ENCODE assay signal across 23 cellular contexts in the genomic region with DNA sequence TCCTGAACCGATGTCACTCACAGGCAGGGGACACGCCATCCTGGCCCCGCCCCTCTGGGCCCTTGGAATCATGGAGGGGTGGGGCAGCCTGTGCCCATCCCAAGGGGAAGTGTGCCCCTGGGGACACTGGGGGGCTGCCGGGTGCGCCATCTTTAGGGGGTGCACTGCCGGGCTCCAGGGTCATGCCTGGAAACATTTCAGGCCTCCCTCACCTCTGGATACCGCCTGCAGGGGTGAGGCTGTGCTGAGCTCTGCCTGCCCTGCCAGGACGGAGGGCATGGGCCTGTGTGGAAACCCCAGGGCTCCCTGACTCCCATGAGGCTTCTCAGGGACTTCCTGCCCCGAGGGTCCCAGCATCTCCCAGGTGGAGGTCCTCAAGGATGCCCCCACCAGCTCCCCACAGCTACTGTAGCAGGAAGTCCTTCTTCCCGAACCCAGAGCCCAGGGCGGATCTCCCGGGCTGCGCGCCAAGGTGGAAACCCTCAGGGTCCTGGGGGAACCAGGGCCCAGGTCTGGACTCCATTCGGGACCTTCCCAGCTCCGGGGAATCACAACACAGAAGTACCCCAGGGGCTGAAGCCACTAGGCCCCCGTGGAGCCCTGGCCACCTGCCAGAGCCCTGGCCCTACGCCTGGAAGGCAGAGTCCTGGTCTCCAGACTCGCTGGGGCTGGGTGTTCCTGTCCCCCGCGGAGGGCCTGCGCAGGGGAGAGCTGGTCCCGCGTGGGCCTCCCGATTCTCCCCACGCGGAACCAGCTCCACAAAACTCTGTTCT. TPM values are rescaled to one million over a fixed set of nuclear protein-coding genes. Genes with fewer than 3 reads are reported as not detected.
DNase-seq lines count a peak whose midpoint lies in the region; ATAC-seq and TF ChIP-seq lines count a peak whose summit lies in the region.
"Had no signal": no experiment of that assay in that cellular context is flagged by ENCODE, and none has a peak within 500 bp of the region (broad histone marks: within the 10 kb centered on the region; RNA-seq: fewer than 3 reads in every experiment).

No MANE protein-coding gene starts in this region.

- TF ChIP-seq POLR2A in spleen (IDR thresholded peaks at IDR 0.05) = no peak

- H3K4me3 ChIP-seq in SJCRH30 (no peak overlapping the region; the same call in 1 of the 2 replicates), right cardiac atrium (ENCODE audit: low read length) (no peak overlapping the region), spleen (no peak overlapping the region)
- H3K4me3 ChIP-seq: GM23248, left lung, tibial nerve had no signal

- no peak overlapping the region; the same call in 1 of the 2 replicates for H3K27ac ChIP-seq in SJCRH30
- H3K27ac ChIP-seq in right cardiac atrium (ENCODE audit: low read length) = no peak overlapping the region
- peak overlapping the region in 3 of 8 donors; percentile 23 to 44 (median 36) for H3K27ac ChIP-seq in spleen
- H3K27ac ChIP-seq: 22Rv1, GM23248, left lung, RWPE1, tibial nerve had no signal

- TF ChIP-seq CTCF in spleen (IDR thresholded peaks at IDR 0.05 in 8 of 11, conservative IDR thresholded peaks at IDR 0.05 in 3 of 11) = no peak

- no peaks in the 10 kb centered on the region for H3K9me3 ChIP-seq in SJCRH30 (replicated peaks)
- H3K9me3 ChIP-seq in right cardiac atrium (ENCODE audit: control insufficient read depth, low read length) = no peaks in the 10 kb centered on the region
- no peaks in the 10 kb centered on the region for H3K9me3 ChIP-seq in spleen
- H3K9me3 ChIP-seq: tibial nerve had no signal

- H3K4me1 ChIP-seq in SJCRH30 (peaks cover 35% of the 10 kb centered on the region), right cardiac atrium (ENCODE audit: control insufficient read depth, insufficient read depth, low read length) (no peaks in the 10 kb centered on the region), spleen (peaks cover 11 to 35% (median 23%) of the 10 kb centered on the region in 6 donors)
- H3K4me1 ChIP-seq: left lung had no signal

- intact Hi-C loops in right cardiac atrium (cut with DNase I) (no loop called here), spleen (cut with DNase I; ENCODE audit: low total_unique reads) (no loop called here)

- H3K27me3 ChIP-seq in SJCRH30 (peaks cover 16% of the 10 kb centered on the region), right cardiac atrium (ENCODE audit: control insufficient read depth, insufficient read depth) (no peaks in the 10 kb centered on the region), spleen (replicated peaks in 1 of 7) (peaks cover 0 to 53% (median 0%) of the 10 kb centered on the region in 7 donors)

- ATAC-seq in right cardiac atrium = peak in 1 of 2 donors; percentile 50
- ATAC-seq: left lung; natural killer cell treated with Interleukin-12 subunit alpha and Interleukin-12 subunit beta and Interleukin-15 and Interleukin-18, amount 100 ng/mL, for 72 hours; WTC11 had no signal

- H3K36me3 ChIP-seq in SJCRH30 (no peaks in the 10 kb centered on the region), spleen (no peaks in the 10 kb centered on the region)
- H3K36me3 ChIP-seq: left lung, tibial nerve had no signal

- peak; percentile 65 for DNase-seq in DMS 273 (lab: John Stamatoyannopoulos, UW; ENCODE audit: unreplicated experiment)
- DNase-seq in DMS 273 treated with DMSO at 0.1 percent for 48 hours (lab: John Stamatoyannopoulos, UW) = no peak
- peak; percentile 67 to 78 for DNase-seq in SJCRH30
- peak; percentile 70 to 90 (median 86) for DNase-seq in right cardiac atrium
- DNase-seq in spleen = peak; percentile 79
- DNase-seq in NCI-H1105 (lab: John Stamatoyannopoulos, UW) = no peak
- no peak for DNase-seq in NCI-H524 treated with DMSO at 0.1 percent for 48 hours (lab: John Stamatoyannopoulos, UW)
- DNase-seq in 8988T = no peak
- DNase-seq: activated CD4-positive, alpha-beta memory T cell treated with anti-CD3 and anti-CD28 coated beads for 36 hours; activated CD8-positive, alpha-beta memory T cell treated with anti-CD3 and anti-CD28 coated beads, Interleukin-2, amount 50 U/mL, for 48 hours; CD8-positive, alpha-beta memory T cell; DMS79; GM23248; KBM-7; MM.1S; NCI-H526 treated with DMSO at 0.1 percent for 48 hours had no signal

- 36% methylated on average over 27 of the region's 27 CpGs for WGBS in right cardiac atrium
- WGBS in spleen, 5 donors = 41 to 71% (median 61%) methylated on average over 15 to 27 of the region's 27 CpGs

RNA-seq across cellular contexts. Expression of a gene that starts 15.6 kb away (rescaled TPM):
- total RNA-seq in SJCRH30 (2014; rRNA removed; shearing (Covaris generic)) = 0.06 TPM in 1 of 2 replicates, not detected in the other
- total RNA-seq in right cardiac atrium (under 1 TPM in 3 of 4 donors, not detected in 1; 0.17 to 0.54 (median 0.38) TPM), spleen (10 to 100 TPM in 1 of 7 donors, 1 to 10 TPM in 4, under 1 TPM in 2; 0.74 to 13.8 (median 1.7) TPM)
- polyA plus RNA-seq in right cardiac atrium (0.02 TPM), spleen (under 1 TPM in 2 of 3 donors, not detected in 1; 0.15 to 0.86 TPM)
- total RNA-seq: activated CD4-positive, alpha-beta memory T cell treated with anti-CD3 and anti-CD28 coated beads for 36 hours; CD8-positive, alpha-beta memory T cell; GM23248; left lung; mononuclear cell; natural killer cell treated with Interleukin-12 subunit alpha and Interleukin-12 subunit beta and Interleukin-15 and Interleukin-18, amount 100 ng/mL, for 72 hours had no signal
- polyA plus RNA-seq: CD8-positive, alpha-beta memory T cell; GM23248 had no signal

RNA-seq across cellular contexts. Expression of a gene that starts 52.5 kb away (rescaled TPM):
- 0.18 TPM in 1 of 2 replicates, not detected in the other for total RNA-seq in SJCRH30 (2014; rRNA removed; shearing (Covaris generic))
- total RNA-seq in right cardiac atrium (not detected), spleen (1 to 10 TPM in 2 of 7 donors, under 1 TPM in 3, not detected in 2; 0.23 to 2.1 (median 0.77) TPM)
- polyA plus RNA-seq in right cardiac atrium (not detected), spleen (under 1 TPM; 0.12 to 0.77 (median 0.43) TPM)
- total RNA-seq: activated CD4-positive, alpha-beta memory T cell treated with anti-CD3 and anti-CD28 coated beads for 36 hours; GM23248; left lung; mononuclear cell; natural killer cell treated with Interleukin-12 subunit alpha and Interleukin-12 subunit beta and Interleukin-15 and Interleukin-18, amount 100 ng/mL, for 72 hours had no signal
- polyA plus RNA-seq: CD8-positive, alpha-beta memory T cell; GM23248 had no signal

Comparison
In these comparisons a context has a peak if more than half of its experiments do, and no peak if none do; other contexts are left out.
1. DNase-seq: peak in DMS 273 (single experiment), SJCRH30 (2 of 2), right cardiac atrium (3 of 3) and spleen (single experiment); none in DMS 273 treated with DMSO at 0.1 percent for 48 hours (single experiment), NCI-H1105 (single experiment), NCI-H524 treated with DMSO at 0.1 percent for 48 hours (single experiment) and 8988T (single experiment).